ENCODE assay signal across 17 cellular contexts in genomic region chr9:36796671-36797419, GRCh38.
"Had no signal": no experiment of that assay in that cellular context is flagged by ENCODE, and none has a peak within 500 bp of the region (broad histone marks: within the 10 kb centered on the region; RNA-seq: fewer than 3 reads in every experiment).

No MANE protein-coding gene starts in this region.

- H3K4me3 ChIP-seq: colonic mucosa, esophagus muscularis mucosa, lower lobe of right lung, pancreas, skin epidermis, spleen, testis, tibial artery had no signal

- H3K9me3 ChIP-seq: colonic mucosa, pancreas, testis had no signal

- H3K4me1 ChIP-seq: colonic mucosa, esophagus muscularis mucosa, foreskin keratinocyte, lower lobe of right lung, pancreas, spleen, testis, tibial artery had no signal

- DNase-seq: colonic mucosa; dermis blood vessel endothelial cell; effector memory CD4-positive, alpha-beta T cell; foreskin keratinocyte; left ventricle myocardium superior; lower lobe of right lung; natural killer cell; occipital lobe; pancreas; spleen; stimulated activated CD4-positive, alpha-beta T cell treated with anti-CD3 and anti-CD28 coated beads, Interleukin-4, amount 100 ng/mL, for 4 hours; stimulated activated naive CD8-positive, alpha-beta T cell treated with anti-CD3 and anti-CD28 coated beads, Interleukin-15, Interleukin-2, amounts not matched to agents 100 U/mL and 50 U/mL, for 24 hours; substantia nigra; testis; tibial artery had no signal

- H3K36me3 ChIP-seq: colonic mucosa, esophagus muscularis mucosa, lower lobe of right lung, pancreas, spleen, tibial artery had no signal

- H3K27me3 ChIP-seq: colonic mucosa, pancreas, testis had no signal

- H3K27ac ChIP-seq: colonic mucosa, esophagus muscularis mucosa, foreskin keratinocyte, lower lobe of right lung, pancreas, skin epidermis, spleen, testis, tibial artery had no signal
